8 cellular contexts compared by ENCODE assay signal in genomic region chr17:3004925-3005324, GRCh38. TPM values are rescaled to one million over a fixed set of nuclear protein-coding genes. Genes with fewer than 3 reads are reported as not detected.
A peak's percentile ranks its signal among the peaks of the same experiment; 100 is the strongest.
DNase-seq lines count a peak whose midpoint lies in the region; ATAC-seq and TF ChIP-seq lines count a peak whose summit lies in the region.

No MANE protein-coding gene starts in this region.

- H3K27ac Mint-ChIP-seq in CD8-positive, alpha-beta T cell, result peak overlapping the region; percentile 86

- no peaks in the 10 kb centered on the region for H3K9me3 ChIP-seq in CD8-positive, alpha-beta T cell (ENCODE audit: low read length)
- H3K9me3 ChIP-seq in esophagus squamous epithelium (no peaks in the 10 kb centered on the region), MG63 (no peaks in the 10 kb centered on the region)

- CTCF ChIA-PET in CD8-positive, alpha-beta T cell (lab: Charles Lee), result interaction anchor here (13.4 kb wide), 1 partner anchor 155 kb away, joined by 167 read pairs; no protein-coding TSS in a partner anchor

- ATAC-seq in CD8-positive, alpha-beta T cell, result no peak
- ATAC-seq in HG02884 (IDR thresholded peaks at IDR 0.05; ENCODE audit: unreplicated experiment) (no peak), HG03135 (IDR thresholded peaks at IDR 0.05; ENCODE audit: unreplicated experiment) (no peak)

- no peaks in the 10 kb centered on the region for H3K27me3 Mint-ChIP-seq in CD8-positive, alpha-beta T cell (ENCODE audit: low read depth)

- H3K4me1 ChIP-seq in CD8-positive, alpha-beta T cell (ENCODE audit: insufficient read depth, low read length), result peaks cover 28% of the 10 kb centered on the region
- H3K4me1 ChIP-seq in esophagus squamous epithelium, result peaks cover 23 to 38% (median 25%) of the 10 kb centered on the region in 3 donors

- H3K4me1 Mint-ChIP-seq in CD8-positive, alpha-beta T cell (ENCODE audit: low read depth), result peaks cover 29% of the 10 kb centered on the region

- no peaks in the 10 kb centered on the region for H3K36me3 ChIP-seq in CD8-positive, alpha-beta T cell (ENCODE audit: insufficient read depth, low read length)
- H3K36me3 ChIP-seq in esophagus squamous epithelium (peaks cover 0 to 39% (median 7%) of the 10 kb centered on the region in 3 donors), MG63 (peaks cover 8% of the 10 kb centered on the region)

- 68 to 97% methylated on average over 7 to 8 of the region's 13 CpGs for WGBS in esophagus squamous epithelium, 2 donors

- H3K36me3 Mint-ChIP-seq in CD8-positive, alpha-beta T cell, result peaks cover 34% of the 10 kb centered on the region

- H3K27ac ChIP-seq in CD8-positive, alpha-beta T cell (ENCODE audit: low read depth, low read length), result peak overlapping the region; percentile 57
- peak overlapping the region in 3 of 4 donors; percentile 85 to 91 (median 85) for H3K27ac ChIP-seq in esophagus squamous epithelium

- H3K4me3 Mint-ChIP-seq in CD8-positive, alpha-beta T cell, result peak overlapping the region; percentile 83

- no peaks in the 10 kb centered on the region for H3K27me3 ChIP-seq in CD8-positive, alpha-beta T cell (ENCODE audit: insufficient read depth, low read length)
- H3K27me3 ChIP-seq in esophagus squamous epithelium (no peaks in the 10 kb centered on the region), MG63 (no peaks in the 10 kb centered on the region)

- intact Hi-C loops in CD8-positive, alpha-beta T cell (cut with DNase I, micrococcal nuclease), result no loop called here
- intact Hi-C loops in esophagus squamous epithelium (cut with DNase I), result no loop called here

- no peak for TF ChIP-seq POLR2A in esophagus squamous epithelium (IDR thresholded peaks at IDR 0.05)

- H3K9me3 Mint-ChIP-seq in CD8-positive, alpha-beta T cell, result no peaks in the 10 kb centered on the region

- no peak for DNase-seq in CD8-positive, alpha-beta T cell
- DNase-seq in NCI-H524 (lab: John Stamatoyannopoulos, UW) (peak; percentile 82 to 91), esophagus squamous epithelium (lab: John Stamatoyannopoulos, UW) (no peak), pons (ENCODE audit: low spot score) (peak; percentile 25), MG63 (no peak), MV-4-11 (lab: John Stamatoyannopoulos, UW) (no peak)

- no peak for TF ChIP-seq CTCF in CD8-positive, alpha-beta T cell (IDR thresholded peaks at IDR 0.05)
- TF ChIP-seq CTCF in esophagus squamous epithelium (IDR thresholded peaks at IDR 0.05), result no peak

- POLR2A ChIA-PET in CD8-positive, alpha-beta T cell (lab: Charles Lee), result interaction anchor here (0.6 kb wide), 1 partner anchor 466 kb away, joined by 3 read pairs; no protein-coding TSS in a partner anchor

- H3K4me3 ChIP-seq in CD8-positive, alpha-beta T cell (ENCODE audit: low read depth, low read length), result peak overlapping the region; percentile 84
- H3K4me3 ChIP-seq in esophagus squamous epithelium (peak overlapping the region in 1 of 4 donors; percentile 54), MG63 (no peak overlapping the region)

RNA-seq across cellular contexts. Expression of gene OR1D5, which starts 58.5 kb away (rescaled TPM):
- not detected for total RNA-seq in CD8-positive, alpha-beta T cell
- total RNA-seq in esophagus squamous epithelium, result not detected
- not detected in 2 replicates for total RNA-seq in MG63 (2014; rRNA removed; shearing (Covaris generic); ENCODE audit: low replicate concordance)

Comparison
In these comparisons a context has a peak if more than half of its experiments do, and no peak if none do; other contexts are left out.
1. DNase-seq: peak in NCI-H524 (2 of 2) and pons (single experiment); none in CD8-positive, alpha-beta T cell (0 of 7), esophagus squamous epithelium (single experiment), MG63 (single experiment) and MV-4-11 (single experiment).